Comparison of ENCODE assay signal across 25 cellular contexts in the genomic region with DNA sequence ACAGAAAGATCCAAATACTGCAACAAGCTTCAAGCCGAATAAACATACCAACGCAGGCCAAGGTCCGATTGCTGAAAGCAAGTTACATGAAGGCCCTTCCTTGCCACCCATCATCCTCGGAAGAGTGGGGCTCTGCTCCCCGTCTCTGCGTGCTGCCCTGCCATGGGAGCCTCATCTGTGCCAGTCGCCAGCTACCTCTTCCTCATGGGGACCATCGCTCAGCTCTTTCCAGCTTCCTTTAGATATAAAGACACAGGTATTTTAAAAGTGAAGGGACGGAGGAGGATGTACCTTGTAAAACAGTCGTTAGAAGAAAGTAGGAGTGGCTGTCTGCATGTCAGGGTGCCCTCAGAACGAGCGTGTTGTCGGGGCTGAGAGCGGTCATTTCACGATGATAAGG.
"Had no signal": no experiment of that assay in that cellular context is flagged by ENCODE, and none has a peak within 500 bp of the region (broad histone marks: within the 10 kb centered on the region; RNA-seq: fewer than 3 reads in every experiment).

No MANE protein-coding gene starts in this region.

- ATAC-seq: Right ventricle myocardium inferior, T-cell had no signal

- DNase-seq: activated CD4-positive, alpha-beta memory T cell treated with anti-CD3 and anti-CD28 coated beads for 36 hours; activated CD4-positive, alpha-beta T cell treated with anti-CD3 and anti-CD28 coated beads, Interleukin-2, amount 10 ng/mL, durations not matched to agents 7 days and 5 days; activated CD4-positive, CD25-positive, alpha-beta regulatory T cell; activated CD8-positive, alpha-beta memory T cell treated with anti-CD3 and anti-CD28 coated beads, Interleukin-2, amount 50 U/mL, for 4 hours; activated naive CD4-positive, alpha-beta T cell treated with anti-CD3 and anti-CD28 coated beads, Interleukin-2, amount 50 U/mL, for 16 hours; activated naive CD8-positive, alpha-beta T cell treated with anti-CD3 and anti-CD28 coated beads, Interleukin-2, amount 10 ng/mL, durations not matched to agents 7 days and 5 days; adrenal gland; anterior cingulate cortex; KBM-7; NCI-H1092; NCI-H1417; NCI-H1930; NCI-H2171 treated with DMSO at 0.1 percent for 48 hours; NCI-H345; NCI-H510A; NCI-H526 treated with DMSO at 0.1 percent for 48 hours; NCI-H82; RPMI8226; T-cell; T-helper 2 cell; T1000 had no signal

- H3K9me3 Mint-ChIP-seq: activated CD4-positive, alpha-beta memory T cell treated with anti-CD3 and anti-CD28 coated beads for 36 hours; activated CD4-positive, alpha-beta T cell treated with anti-CD3 and anti-CD28 coated beads, Interleukin-2, amount 10 ng/mL, durations not matched to agents 7 days and 5 days; activated naive CD8-positive, alpha-beta T cell treated with anti-CD3 and anti-CD28 coated beads, Interleukin-2, amount 10 ng/mL, durations not matched to agents 7 days and 5 days; central memory CD8-positive, alpha-beta T cell; T-cell had no signal

- H3K27me3 ChIP-seq: adrenal gland had no signal

- H3K27me3 Mint-ChIP-seq: activated CD4-positive, alpha-beta memory T cell treated with anti-CD3 and anti-CD28 coated beads for 36 hours; activated CD4-positive, alpha-beta T cell treated with anti-CD3 and anti-CD28 coated beads, Interleukin-2, amount 10 ng/mL, durations not matched to agents 7 days and 5 days; activated naive CD8-positive, alpha-beta T cell treated with anti-CD3 and anti-CD28 coated beads, Interleukin-2, amount 10 ng/mL, durations not matched to agents 7 days and 5 days; central memory CD8-positive, alpha-beta T cell; T-cell had no signal

- H3K27ac Mint-ChIP-seq: activated CD4-positive, alpha-beta memory T cell treated with anti-CD3 and anti-CD28 coated beads for 36 hours; activated CD4-positive, alpha-beta T cell treated with anti-CD3 and anti-CD28 coated beads, Interleukin-2, amount 10 ng/mL, durations not matched to agents 7 days and 5 days; activated naive CD8-positive, alpha-beta T cell treated with anti-CD3 and anti-CD28 coated beads, Interleukin-2, amount 10 ng/mL, durations not matched to agents 7 days and 5 days; T-cell had no signal

- H3K27ac ChIP-seq: adrenal gland, SK-N-MC had no signal

- H3K4me3 Mint-ChIP-seq: activated CD4-positive, alpha-beta memory T cell treated with anti-CD3 and anti-CD28 coated beads for 36 hours; activated CD4-positive, alpha-beta T cell treated with anti-CD3 and anti-CD28 coated beads, Interleukin-2, amount 10 ng/mL, durations not matched to agents 7 days and 5 days; activated naive CD8-positive, alpha-beta T cell treated with anti-CD3 and anti-CD28 coated beads, Interleukin-2, amount 10 ng/mL, durations not matched to agents 7 days and 5 days; central memory CD8-positive, alpha-beta T cell; T-cell had no signal

- FAIRE-seq: TTC549 had no signal

- H3K36me3 Mint-ChIP-seq: activated CD4-positive, alpha-beta memory T cell treated with anti-CD3 and anti-CD28 coated beads for 36 hours; activated naive CD8-positive, alpha-beta T cell treated with anti-CD3 and anti-CD28 coated beads, Interleukin-2, amount 10 ng/mL, durations not matched to agents 7 days and 5 days had no signal

- H3K4me1 ChIP-seq: adrenal gland had no signal

- H3K4me1 Mint-ChIP-seq: activated naive CD8-positive, alpha-beta T cell treated with anti-CD3 and anti-CD28 coated beads, Interleukin-2, amount 10 ng/mL, durations not matched to agents 7 days and 5 days had no signal

- H3K4me3 ChIP-seq: adrenal gland, SK-N-MC had no signal

- H3K9me3 ChIP-seq: adrenal gland had no signal
